ENCODE assay signal across 12 cellular contexts in the genomic region with DNA sequence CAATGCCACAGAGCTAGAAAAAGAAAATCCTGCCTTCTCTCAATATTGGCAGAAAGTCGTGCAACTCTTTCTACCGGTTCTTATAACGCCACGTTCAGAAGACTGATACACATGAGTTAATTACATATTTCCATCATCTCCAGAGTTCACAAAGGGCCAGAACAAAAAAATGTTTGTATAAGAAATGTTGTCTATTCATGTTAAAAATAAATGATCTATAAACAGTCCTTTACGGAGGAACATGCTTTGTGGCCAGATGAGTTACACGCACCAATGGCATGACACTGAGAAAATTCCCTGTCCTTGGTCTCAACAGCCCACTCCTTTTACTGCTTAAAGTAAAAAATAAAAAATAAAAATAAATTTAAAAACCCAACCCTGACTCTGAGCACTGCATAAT. TPM values are rescaled to one million over a fixed set of nuclear protein-coding genes. Genes with fewer than 3 reads are reported as not detected.
DNase-seq lines count a peak whose midpoint lies in the region; ATAC-seq and TF ChIP-seq lines count a peak whose summit lies in the region.
"Had no signal": no experiment of that assay in that cellular context is flagged by ENCODE, and none has a peak within 500 bp of the region (broad histone marks: within the 10 kb centered on the region; RNA-seq: fewer than 3 reads in every experiment).

No MANE protein-coding gene starts in this region.

- TF ChIP-seq CTCF in GM12865 (IDR thresholded peaks at IDR 0.05; ENCODE audit: insufficient read depth, low read depth, low read length, missing control alignments) (no peak), adrenal gland (IDR thresholded peaks at IDR 0.05) (no peak), colonic mucosa (IDR thresholded peaks at IDR 0.05) (no peak)

- intact Hi-C loops in adrenal gland (cut with DNase I), result no loop called here
- intact Hi-C loops in colonic mucosa (cut with DNase I), result no loop called here

- no peak for TF ChIP-seq POLR2A in adrenal gland (IDR thresholded peaks at IDR 0.05)

- H3K27ac Mint-ChIP-seq in stimulated activated memory B cell treated with anti-CD40 and anti-IgM and Interleukin-4, amounts not matched to agents 10 μg/mL and 1 μg/mL and 100 μg/mL, for 72 hours, result peak overlapping the region; percentile 70

- H3K27me3 Mint-ChIP-seq in stimulated activated memory B cell treated with anti-CD40 and anti-IgM and Interleukin-4, amounts not matched to agents 10 μg/mL and 1 μg/mL and 100 μg/mL, for 72 hours, result no peaks in the 10 kb centered on the region
- H3K27me3 Mint-ChIP-seq: central memory CD8-positive, alpha-beta T cell had no signal

- ATAC-seq in stimulated activated memory B cell treated with anti-CD40 and anti-IgM and Interleukin-4, amounts not matched to agents 10 μg/mL and 1 μg/mL and 100 μg/mL, for 72 hours, result no peak

- DNase-seq in GM12865 (ENCODE audit: low read depth) (no peak), adrenal gland (peak in 3 of 7 donors; percentile 32 to 37 (median 33)), iris pigment epithelial cell (ENCODE audit: low read depth) (peak; percentile 70), NCI-H2171 (lab: John Stamatoyannopoulos, UW) (no peak), NCI-H1417 treated with DMSO at 0.1 percent for 48 hours (lab: John Stamatoyannopoulos, UW) (no peak), colonic mucosa (no peak), NK-92 (lab: John Stamatoyannopoulos, UW; ENCODE audit: unreplicated experiment) (no peak)
- DNase-seq: NCI-H187 treated with DMSO at 0.1 percent for 48 hours had no signal

- H3K9me3 ChIP-seq in adrenal gland (replicated peaks in 1 of 3) (no peaks in the 10 kb centered on the region), colonic mucosa (no peaks in the 10 kb centered on the region)

- H3K9me3 Mint-ChIP-seq in stimulated activated memory B cell treated with anti-CD40 and anti-IgM and Interleukin-4, amounts not matched to agents 10 μg/mL and 1 μg/mL and 100 μg/mL, for 72 hours, result no peaks in the 10 kb centered on the region
- H3K9me3 Mint-ChIP-seq: central memory CD8-positive, alpha-beta T cell; T-helper 1 cell treated with Interleukin-12 subunit alpha and Interleukin-12 subunit beta and Interleukin-4 antibody, amounts not matched to agents 30 μg/mL and 1 μg/mL, for 36 hours had no signal

- peaks cover 71% of the 10 kb centered on the region for H3K4me1 Mint-ChIP-seq in stimulated activated memory B cell treated with anti-CD40 and anti-IgM and Interleukin-4, amounts not matched to agents 10 μg/mL and 1 μg/mL and 100 μg/mL, for 72 hours

- H3K4me3 ChIP-seq in GM12865 (ENCODE audit: low read depth, low read length) (peak overlapping the region; percentile 10; the same call in 1 of the 2 replicates), adrenal gland (peak overlapping the region in 1 of 4 donors; percentile 19), colonic mucosa (no peak overlapping the region)
- H3K4me3 ChIP-seq: hepatocyte had no signal

- H3K27me3 ChIP-seq in adrenal gland (no peaks in the 10 kb centered on the region), colonic mucosa (no peaks in the 10 kb centered on the region)
- H3K27me3 ChIP-seq: hepatocyte had no signal

- H3K9ac ChIP-seq in colonic mucosa (ENCODE audit: low read depth in 2 of 2, low read length in 2 of 2), result no peak overlapping the region

- WGBS in adrenal gland, 4 donors, result 19 to 48% (median 37%) methylated on average over 6 of the region's 6 CpGs

- H3K36me3 Mint-ChIP-seq in stimulated activated memory B cell treated with anti-CD40 and anti-IgM and Interleukin-4, amounts not matched to agents 10 μg/mL and 1 μg/mL and 100 μg/mL, for 72 hours, result no peaks in the 10 kb centered on the region

- H3K27ac ChIP-seq in adrenal gland (peak overlapping the region; percentile 85 to 98 (median 93)), colonic mucosa (no peak overlapping the region)
- H3K27ac ChIP-seq: hepatocyte had no signal

- peaks cover 0 to 12% of the 10 kb centered on the region in 2 donors for H3K36me3 ChIP-seq in adrenal gland (replicated peaks in 1 of 2)
- H3K36me3 ChIP-seq in colonic mucosa, result no peaks in the 10 kb centered on the region

- H3K4me1 ChIP-seq in adrenal gland (replicated peaks in 1 of 2) (peaks cover 74 to 92% of the 10 kb centered on the region in 2 donors), colonic mucosa (peaks cover 7% of the 10 kb centered on the region)

- H3K4me3 Mint-ChIP-seq in stimulated activated memory B cell treated with anti-CD40 and anti-IgM and Interleukin-4, amounts not matched to agents 10 μg/mL and 1 μg/mL and 100 μg/mL, for 72 hours, result no peak overlapping the region

RNA-seq across cellular contexts. Expression of a gene that starts 29.5 kb away (rescaled TPM):
- 100 to 1,000 TPM; 233 to 439 (median 302) TPM for total RNA-seq in adrenal gland
- polyA plus RNA-seq in adrenal gland, result 100 to 1,000 TPM; 175 to 284 (median 180) TPM
- total RNA-seq in colonic mucosa, result 10 to 100 TPM; 13.3 to 16.1 TPM

RNA-seq across cellular contexts. Expression of a gene that starts 45.2 kb away (rescaled TPM):
- total RNA-seq in adrenal gland, result 1 to 10 TPM; 3.4 to 6.7 (median 4.0) TPM
- polyA plus RNA-seq in adrenal gland, result 1 to 10 TPM; 2.9 to 6.4 (median 3.5) TPM
- 1 to 10 TPM; 3.2 to 6.3 TPM for total RNA-seq in colonic mucosa

Comparison
In these comparisons a context has a peak if more than half of its experiments do, and no peak if none do; other contexts are left out.
1. RNA of a gene that starts 29.5 kb away (total RNA-seq): 233 to 439 TPM in adrenal gland; 13.3 to 16.1 TPM in colonic mucosa; every median in the first group is over 10 times any median in the second.